In the genomic region with DNA sequence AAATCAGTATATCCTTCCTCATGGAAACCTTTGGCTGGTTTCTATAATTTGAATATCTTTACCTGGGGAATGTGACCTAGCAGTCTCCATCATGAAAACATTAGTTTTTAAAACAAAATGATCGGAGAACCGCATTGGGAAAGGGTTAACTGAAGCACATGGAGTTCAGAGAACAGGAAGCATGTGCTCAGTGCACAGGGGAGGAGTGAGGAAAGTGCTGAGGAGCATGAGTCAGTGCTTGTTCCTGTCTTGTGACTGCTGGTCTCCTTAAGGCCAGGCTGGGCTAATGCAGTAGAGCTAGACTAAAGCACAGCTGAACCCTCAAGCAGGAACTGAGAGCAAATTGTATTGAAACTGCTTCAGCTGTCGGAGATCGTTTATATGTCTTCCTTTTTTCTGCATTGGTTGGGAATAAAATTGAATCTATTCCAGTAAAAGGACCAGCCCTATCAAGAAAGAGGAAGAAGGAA, we compare ENCODE assay signal across 8 cellular contexts. TPM values are rescaled to one million over a fixed set of nuclear protein-coding genes. Genes with fewer than 3 reads are reported as not detected.
DNase-seq lines count a peak whose midpoint lies in the region; ATAC-seq and TF ChIP-seq lines count a peak whose summit lies in the region.

No MANE protein-coding gene starts in this region.

- ATAC-seq in GM18498 (IDR thresholded peaks at IDR 0.05; ENCODE audit: unreplicated experiment) (peak; percentile 97), HG02642 (IDR thresholded peaks at IDR 0.05; ENCODE audit: poor library complexity, unreplicated experiment) (peak; percentile 96), gastrocnemius medialis (peak; percentile 87 to 94)
- peak; percentile 90 to 92 for ATAC-seq in activated T-cell treated with anti-CD3 and anti-CD28 coated beads, Interleukin-2, amount 50 U/mL, for 4 hours

- intact Hi-C loops in gastrocnemius medialis (cut with DNase I; ENCODE audit: low total_unique reads) = no loop called here

- DNase-seq in NOMO-1 treated with DMSO at 0.1 percent for 48 hours (lab: John Stamatoyannopoulos, UW; ENCODE audit: unreplicated experiment) (peak; percentile 99), foreskin fibroblast (peak; percentile 91 to 93), gastrocnemius medialis (peak; percentile 50 to 62), SHP77 treated with DMSO at 0.1 percent for 48 hours (lab: John Stamatoyannopoulos, UW) (no peak), NCI-H2227 (lab: John Stamatoyannopoulos, UW; ENCODE audit: unreplicated experiment) (no peak)
- peak; percentile 69 for DNase-seq in activated T-cell treated with anti-CD3 and anti-CD28 coated beads, Interleukin-2, amount 50 U/mL, for 4 hours

- H3K36me3 Mint-ChIP-seq in activated T-cell treated with anti-CD3 and anti-CD28 coated beads, Interleukin-2, amount 50 U/mL, for 4 hours (ENCODE audit: insufficient read depth) = peaks cover 69% of the 10 kb centered on the region

- in situ Hi-C loops in gastrocnemius medialis (cut with MboI; ENCODE audit: low sequenced_read_pairs in 4 of 4) = no loop called here

- H3K27ac ChIP-seq in gastrocnemius medialis = peak overlapping the region; percentile 2 to 65 (median 62)

- TF ChIP-seq CTCF in foreskin fibroblast (IDR thresholded peaks at IDR 0.05; ENCODE audit: low read depth, low read length) = no peak
- TF ChIP-seq CTCF in gastrocnemius medialis (IDR thresholded peaks at IDR 0.05 in 4 of 5, conservative IDR thresholded peaks at IDR 0.05 in 1 of 5) = no peak

- H3K4me1 ChIP-seq in gastrocnemius medialis = no peaks in the 10 kb centered on the region

- H3K4me3 ChIP-seq in foreskin fibroblast (ENCODE audit: low read depth in 1 of 2, low read length in 2 of 2) (no peak overlapping the region), gastrocnemius medialis (no peak overlapping the region)

- peaks cover 62% of the 10 kb centered on the region for H3K4me1 Mint-ChIP-seq in activated T-cell treated with anti-CD3 and anti-CD28 coated beads, Interleukin-2, amount 50 U/mL, for 4 hours (ENCODE audit: low read depth)

- no peaks in the 10 kb centered on the region for H3K27me3 ChIP-seq in gastrocnemius medialis

- TF ChIP-seq POLR2A in gastrocnemius medialis (IDR thresholded peaks at IDR 0.05) = no peak

- no peaks in the 10 kb centered on the region for H3K9me3 ChIP-seq in gastrocnemius medialis

- no peaks in the 10 kb centered on the region for H3K27me3 Mint-ChIP-seq in activated T-cell treated with anti-CD3 and anti-CD28 coated beads, Interleukin-2, amount 50 U/mL, for 4 hours (ENCODE audit: low read depth)

- H3K9me3 Mint-ChIP-seq in activated T-cell treated with anti-CD3 and anti-CD28 coated beads, Interleukin-2, amount 50 U/mL, for 4 hours = no peaks in the 10 kb centered on the region

- peak overlapping the region; percentile 83 for H3K4me3 Mint-ChIP-seq in activated T-cell treated with anti-CD3 and anti-CD28 coated beads, Interleukin-2, amount 50 U/mL, for 4 hours

- peaks cover 0 to 11% of the 10 kb centered on the region in 2 donors for H3K36me3 ChIP-seq in gastrocnemius medialis

RNA-seq across cellular contexts. Expression of a gene that starts 5.8 kb away (rescaled TPM):
- 100 to 1,000 TPM; 186 to 199 (median 196) TPM for total RNA-seq in activated T-cell treated with anti-CD3 and anti-CD28 coated beads, Interleukin-2, amount 50 U/mL, for 4 hours
- 10 to 100 TPM; 13.5 to 18.5 (median 14.2) TPM for total RNA-seq in gastrocnemius medialis

Comparison
In these comparisons a context has a peak if more than half of its experiments do, and no peak if none do; other contexts are left out.
1. DNase-seq: peak in NOMO-1 treated with DMSO at 0.1 percent for 48 hours (single experiment), activated T-cell treated with anti-CD3 and anti-CD28 coated beads, Interleukin-2, amount 50 U/mL, for 4 hours (single experiment), foreskin fibroblast (2 of 2) and gastrocnemius medialis (2 of 2); none in SHP77 treated with DMSO at 0.1 percent for 48 hours (single experiment) and NCI-H2227 (single experiment).
2. RNA of a gene that starts 5.8 kb away (total RNA-seq): 186 to 199 TPM in activated T-cell treated with anti-CD3 and anti-CD28 coated beads, Interleukin-2, amount 50 U/mL, for 4 hours; 13.5 to 18.5 TPM in gastrocnemius medialis; every median in the first group is over 4 times any median in the second.
3. Peak in every context shown above with its lines, with median percentiles within 50 percentile points of each other: ATAC-seq.